ENCODE assay signal across 20 cellular contexts in genomic region chr5:175573493-175574269, GRCh38.
DNase-seq lines count a peak whose midpoint lies in the region; ATAC-seq and TF ChIP-seq lines count a peak whose summit lies in the region.
"Had no signal": no experiment of that assay in that cellular context is flagged by ENCODE, and none has a peak within 500 bp of the region (broad histone marks: within the 10 kb centered on the region; RNA-seq: fewer than 3 reads in every experiment).

No MANE protein-coding gene starts in this region.

- ATAC-seq in HCT116: no peak
- ATAC-seq in right cardiac atrium: no peak
- ATAC-seq in HG03457 (IDR thresholded peaks at IDR 0.05; ENCODE audit: unreplicated experiment): no peak
- ATAC-seq: naive thymus-derived CD4-positive, alpha-beta T cell had no signal

- H3K27me3 ChIP-seq in HCT116 (ENCODE audit: insufficient read depth, low read length): no peaks in the 10 kb centered on the region
- H3K27me3 ChIP-seq in Peyer's patch: no peaks in the 10 kb centered on the region
- H3K27me3 ChIP-seq in right cardiac atrium (ENCODE audit: control insufficient read depth, insufficient read depth): no peaks in the 10 kb centered on the region

- no peak overlapping the region for H3K4me3 ChIP-seq in HCT116 (replicated peaks in 1 of 2; ENCODE audit: low read depth in 1 of 2, low read length in 2 of 2)
- H3K4me3 ChIP-seq in Peyer's patch: no peak overlapping the region
- H3K4me3 ChIP-seq in right cardiac atrium (ENCODE audit: low read length): no peak overlapping the region
- H3K4me3 ChIP-seq: adrenal gland had no signal

- POLR2A ChIA-PET in HCT116 (lab: Charles Lee): no interaction called here

- H3K27me3 Mint-ChIP-seq in nephron progenitor cell (ENCODE audit: low read depth, poor library complexity): peaks cover 23% of the 10 kb centered on the region

- H2AFZ ChIP-seq in HCT116 (ENCODE audit: low read depth, low read length, poor library complexity, severe bottlenecking): no peak overlapping the region

- H3K27ac ChIP-seq in HCT116 (ENCODE audit: low read depth, low read length): no peak overlapping the region
- peak overlapping the region in 3 of 4 donors; percentile 46 to 87 (median 60) for H3K27ac ChIP-seq in Peyer's patch
- peak overlapping the region; percentile 19 for H3K27ac ChIP-seq in right cardiac atrium (ENCODE audit: low read length)
- H3K27ac ChIP-seq: adrenal gland, HL-60 had no signal

- H4K20me1 ChIP-seq in HCT116 (ENCODE audit: insufficient read depth): no peaks in the 10 kb centered on the region

- H3K9me3 Mint-ChIP-seq in nephron progenitor cell: peaks cover 27% of the 10 kb centered on the region
- H3K9me3 Mint-ChIP-seq: activated B cell treated with CpG ODN at 0.5 μM for 24 hours; activated CD4-positive, alpha-beta memory T cell treated with anti-CD3 and anti-CD28 coated beads for 36 hours; memory B cell; naive thymus-derived CD4-positive, alpha-beta T cell had no signal

- TF ChIP-seq POLR2A in HCT116 (IDR thresholded peaks at IDR 0.05; ENCODE audit: borderline replicate concordance, extremely low read depth, insufficient read depth, insufficient read length): no peak
- peak in 1 of 2 donors; percentile 7 for TF ChIP-seq POLR2A in Peyer's patch (IDR thresholded peaks at IDR 0.05)

- BruUV-seq in HCT116 (replicated peaks; lab: Mats Ljungman, UMichigan): no TSS peak

- peak overlapping the region; percentile 23 for H3K4me3 Mint-ChIP-seq in nephron progenitor cell
- H3K4me3 Mint-ChIP-seq: activated B cell treated with CpG ODN at 0.5 μM for 24 hours; activated CD4-positive, alpha-beta memory T cell treated with anti-CD3 and anti-CD28 coated beads for 36 hours; memory B cell; naive thymus-derived CD4-positive, alpha-beta T cell had no signal

- H3K36me3 Mint-ChIP-seq in nephron progenitor cell (ENCODE audit: low read depth): no peaks in the 10 kb centered on the region
- H3K36me3 Mint-ChIP-seq: activated CD4-positive, alpha-beta memory T cell treated with anti-CD3 and anti-CD28 coated beads for 36 hours; memory B cell; naive thymus-derived CD4-positive, alpha-beta T cell had no signal

- H3K9me2 ChIP-seq in HCT116 (ENCODE audit: insufficient read depth): no peaks in the 10 kb centered on the region

- no peaks in the 10 kb centered on the region for H3K79me2 ChIP-seq in HCT116 (ENCODE audit: insufficient read depth, low read length)

- TF ChIP-seq RAD21 in HCT116 (IDR thresholded peaks at IDR 0.05; ENCODE audit: low read depth): no peak

- no peak overlapping the region for H3K27ac Mint-ChIP-seq in nephron progenitor cell
- H3K27ac Mint-ChIP-seq: activated B cell treated with CpG ODN at 0.5 μM for 24 hours; activated CD4-positive, alpha-beta memory T cell treated with anti-CD3 and anti-CD28 coated beads for 36 hours; memory B cell had no signal

- H3K4me1 ChIP-seq in HCT116 (ENCODE audit: control insufficient read depth in 1 of 2, insufficient read depth in 2 of 2, low read length in 2 of 2) (peaks cover 0 to 8% of the 10 kb centered on the region in 2 experiments; a peak in 1 of 4 replicates), Peyer's patch (no peaks in the 10 kb centered on the region), right cardiac atrium (ENCODE audit: control insufficient read depth, insufficient read depth, low read length) (no peaks in the 10 kb centered on the region)
- H3K4me1 ChIP-seq: adrenal gland had no signal

- no peak overlapping the region for H3K9ac ChIP-seq in HCT116 (ENCODE audit: low read length)

- 0 out of 2 replicates have a peak overlapping the region, but pooled peaks have one; percentile 6 for H3K4me2 ChIP-seq in HCT116 (ENCODE audit: low read length)

- DNase-seq in HCT116 (ENCODE audit: low read depth, low spot score): no peak
- DNase-seq in Peyer's patch: peak in 1 of 3 donors; percentile 48
- DNase-seq in right cardiac atrium: no peak
- no peak for DNase-seq in nephron progenitor cell
- DNase-seq in activated CD4-positive, alpha-beta T cell treated with anti-CD3 and anti-CD28 coated beads, Interleukin-2, amount 50 U/mL, for 4 hours: no peak
- DNase-seq in activated CD4-positive, alpha-beta T cell treated with anti-CD3 and anti-CD28 coated beads for 48 hours: no peak
- DNase-seq: activated B cell treated with CpG ODN at 0.5 μM for 24 hours; activated CD4-positive, alpha-beta memory T cell treated with anti-CD3 and anti-CD28 coated beads for 36 hours; activated gamma-delta T cell treated with Interleukin-2 at 50 U/mL for 16 hours; adrenal gland; C1 segment of cervical spinal cord; Calu3; cortex of kidney; naive thymus-derived CD4-positive, alpha-beta T cell; NCI-H1694; NCI-H774; T-helper 9 cell had no signal

- H3K36me3 ChIP-seq in HCT116 (ENCODE audit: control insufficient read depth in 1 of 2, insufficient read depth in 2 of 2, low read length in 2 of 2): no peaks in the 10 kb centered on the region
- H3K36me3 ChIP-seq in Peyer's patch: no peaks in the 10 kb centered on the region
- H3K36me3 ChIP-seq: adrenal gland had no signal

- H3K4me1 Mint-ChIP-seq in nephron progenitor cell: peaks cover 14% of the 10 kb centered on the region
- H3K4me1 Mint-ChIP-seq: activated B cell treated with CpG ODN at 0.5 μM for 24 hours, memory B cell had no signal

- CTCF ChIA-PET in HCT116 (lab: Charles Lee): no interaction called here

- no peak for TF ChIP-seq CTCF in HCT116 (IDR thresholded peaks at IDR 0.05 in 2 of 3, conservative IDR thresholded peaks at IDR 0.05 in 1 of 3; ENCODE audit: borderline replicate concordance in 1 of 3, insufficient read depth in 1 of 3, low read depth in 2 of 3, low read length in 2 of 3)
- TF ChIP-seq CTCF in Peyer's patch (IDR thresholded peaks at IDR 0.05): no peak
- TF ChIP-seq CTCF in nephron progenitor cell (IDR thresholded peaks at IDR 0.05): no peak

- WGBS in right cardiac atrium: 42% methylated on average over 15 of the region's 15 CpGs

- RAD21 ChIA-PET in HCT116 (lab: Charles Lee; ENCODE audit: low non-redundant PET in 1 of 2, low total read pairs in 2 of 2, uncharacterized antibody in 2 of 2, unreplicated experiment in 2 of 2): no interaction called here

- intact Hi-C loops in HCT116 (cut with micrococcal nuclease) (no loop called here), right cardiac atrium (cut with DNase I) (no loop called here)

- H3K9me3 ChIP-seq in HCT116 (ENCODE audit: control insufficient read depth in 1 of 2, insufficient read depth in 1 of 2, low read depth in 1 of 2, low read length in 2 of 2) (no peaks in the 10 kb centered on the region; a peak in 2 of 4 replicates), Peyer's patch (no peaks in the 10 kb centered on the region), right cardiac atrium (ENCODE audit: control insufficient read depth, low read length) (no peaks in the 10 kb centered on the region)
- H3K9me3 ChIP-seq: adrenal gland had no signal

TF ChIP-seq in HCT116, 20 proteins besides CTCF, POLR2A, EP300 and RAD21:
- TF ChIP-seq, protein P1, sequence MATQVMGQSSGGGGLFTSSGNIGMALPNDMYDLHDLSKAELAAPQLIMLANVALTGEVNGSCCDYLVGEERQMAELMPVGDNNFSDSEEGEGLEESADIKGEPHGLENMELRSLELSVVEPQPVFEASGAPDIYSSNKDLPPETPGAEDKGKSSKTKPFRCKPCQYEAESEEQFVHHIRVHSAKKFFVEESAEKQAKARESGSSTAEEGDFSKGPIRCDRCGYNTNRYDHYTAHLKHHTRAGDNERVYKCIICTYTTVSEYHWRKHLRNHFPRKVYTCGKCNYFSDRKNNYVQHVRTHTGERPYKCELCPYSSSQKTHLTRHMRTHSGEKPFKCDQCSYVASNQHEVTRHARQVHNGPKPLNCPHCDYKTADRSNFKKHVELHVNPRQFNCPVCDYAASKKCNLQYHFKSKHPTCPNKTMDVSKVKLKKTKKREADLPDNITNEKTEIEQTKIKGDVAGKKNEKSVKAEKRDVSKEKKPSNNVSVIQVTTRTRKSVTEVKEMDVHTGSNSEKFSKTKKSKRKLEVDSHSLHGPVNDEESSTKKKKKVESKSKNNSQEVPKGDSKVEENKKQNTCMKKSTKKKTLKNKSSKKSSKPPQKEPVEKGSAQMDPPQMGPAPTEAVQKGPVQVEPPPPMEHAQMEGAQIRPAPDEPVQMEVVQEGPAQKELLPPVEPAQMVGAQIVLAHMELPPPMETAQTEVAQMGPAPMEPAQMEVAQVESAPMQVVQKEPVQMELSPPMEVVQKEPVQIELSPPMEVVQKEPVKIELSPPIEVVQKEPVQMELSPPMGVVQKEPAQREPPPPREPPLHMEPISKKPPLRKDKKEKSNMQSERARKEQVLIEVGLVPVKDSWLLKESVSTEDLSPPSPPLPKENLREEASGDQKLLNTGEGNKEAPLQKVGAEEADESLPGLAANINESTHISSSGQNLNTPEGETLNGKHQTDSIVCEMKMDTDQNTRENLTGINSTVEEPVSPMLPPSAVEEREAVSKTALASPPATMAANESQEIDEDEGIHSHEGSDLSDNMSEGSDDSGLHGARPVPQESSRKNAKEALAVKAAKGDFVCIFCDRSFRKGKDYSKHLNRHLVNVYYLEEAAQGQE (IDR thresholded peaks at IDR 0.05; ENCODE audit: low read depth): no peak
- TF ChIP-seq YY1 (IDR thresholded peaks at IDR 0.05; ENCODE audit: extremely low read depth, insufficient replicate concordance, low read depth, low read length) (no peak), EZH2phosphoT487 (IDR thresholded peaks at IDR 0.05; ENCODE audit: borderline replicate concordance) (no peak)
